In genomic region chr6:89462503-89462902, GRCh38 we compare ENCODE assay signal across 1 cellular context.
TF ChIP-seq lines count a peak whose summit lies in the region.

No MANE protein-coding gene starts in this region.

TF ChIP-seq in HepG2, 621 proteins besides CTCF, POLR2A, EP300 and RAD21:
- no peak for TF ChIP-seq SIX4 (CRISPR knock-in tag; IDR thresholded peaks at IDR 0.05)
- TF ChIP-seq SAFB2 (CRISPR knock-in tag; IDR thresholded peaks at IDR 0.05; ENCODE audit: borderline replicate concordance, low read depth) = no peak
- no peak for TF ChIP-seq ZBTB26 (CRISPR knock-in tag; IDR thresholded peaks at IDR 0.05; ENCODE audit: borderline replicate concordance)
- TF ChIP-seq ZNF891 (CRISPR knock-in tag; IDR thresholded peaks at IDR 0.05) = no peak
- TF ChIP-seq CEBPB (IDR thresholded peaks at IDR 0.05; ENCODE audit: borderline replicate concordance, low read depth, low read length) = peak; percentile 73
- TF ChIP-seq REL (CRISPR knock-in tag; conservative IDR thresholded peaks at IDR 0.05) = no peak
- TF ChIP-seq ZNF224 (CRISPR knock-in tag; IDR thresholded peaks at IDR 0.05) = no peak
- TF ChIP-seq RCOR2 (CRISPR knock-in tag; IDR thresholded peaks at IDR 0.05) = no peak
TF ChIP-seq in HepG2: peak in this region for 1.
